In genomic region chr14:105149146-105149781, GRCh38 we compare ENCODE assay signal across 24 cellular contexts. TPM values are rescaled to one million over a fixed set of nuclear protein-coding genes. Genes with fewer than 3 reads are reported as not detected.
A peak's percentile ranks its signal among the peaks of the same experiment; 100 is the strongest.
DNase-seq lines count a peak whose midpoint lies in the region; ATAC-seq, FAIRE-seq and TF ChIP-seq lines count a peak whose summit lies in the region.
"Had no signal": no experiment of that assay in that cellular context is flagged by ENCODE, and none has a peak within 500 bp of the region (broad histone marks: within the 10 kb centered on the region; RNA-seq: fewer than 3 reads in every experiment).

No MANE protein-coding gene starts in this region.

- no peaks in the 10 kb centered on the region for H3K36me3 ChIP-seq in kidney (ENCODE audit: control insufficient read depth in 1 of 2, insufficient read depth in 2 of 2, low read length in 2 of 2)
- no peaks in the 10 kb centered on the region for H3K36me3 ChIP-seq in aorta (ENCODE audit: control insufficient read depth in 1 of 2, insufficient read depth in 2 of 2, low read length in 1 of 2)

- H3K27ac ChIP-seq in kidney (ENCODE audit: low read depth in 2 of 2, low read length in 2 of 2) (no peak overlapping the region), aorta (ENCODE audit: low read depth in 1 of 2, low read length in 2 of 2) (no peak overlapping the region), RWPE1 (no peak overlapping the region)
- H3K27ac ChIP-seq: BLaER1 treated with 17β-estradiol and CSF1 and Interleukin-3, amounts not matched to agents 10 nM and 100 nM had no signal

- no peaks in the 10 kb centered on the region for H3K27me3 Mint-ChIP-seq in chondrocyte (ENCODE audit: low read depth)
- H3K27me3 Mint-ChIP-seq: CD4-positive, alpha-beta memory T cell had no signal

- intact Hi-C loops in kidney (cut with DNase I) (no loop called here), aorta (cut with DNase I) (no loop called here)

- no peak for TF ChIP-seq CTCF in chondrocyte (IDR thresholded peaks at IDR 0.05)
- TF ChIP-seq CTCF in kidney (IDR thresholded peaks at IDR 0.05; ENCODE audit: borderline replicate concordance, extremely low read depth, insufficient read depth), result no peak
- TF ChIP-seq CTCF in RWPE1 (conservative IDR thresholded peaks at IDR 0.05; ENCODE audit: low read depth), result no peak

- 92 to 94% methylated on average over 18 of the region's 18 CpGs for WGBS in aorta, 2 donors

- no peaks in the 10 kb centered on the region for H3K4me1 ChIP-seq in kidney (ENCODE audit: control insufficient read depth in 1 of 2, insufficient read depth in 1 of 2, low read depth in 1 of 2, low read length in 2 of 2)
- no peaks in the 10 kb centered on the region for H3K4me1 ChIP-seq in aorta (ENCODE audit: control insufficient read depth in 1 of 2, insufficient read depth in 2 of 2, low read length in 2 of 2)
- H3K4me1 ChIP-seq: HAP-1 had no signal

- peaks cover 4% of the 10 kb centered on the region for H3K36me3 Mint-ChIP-seq in chondrocyte (ENCODE audit: low read depth)
- H3K36me3 Mint-ChIP-seq: CD4-positive, alpha-beta memory T cell; IgD-negative memory B cell had no signal

- POLR2A ChIA-PET in RWPE1 (lab: Yijun Ruan, JAX; ENCODE audit: low non-redundant PET), result no interaction called here

- CTCF ChIA-PET in RWPE1 (lab: Yijun Ruan, JAX), result no interaction called here

- H3K27me3 ChIP-seq in aorta (ENCODE audit: control insufficient read depth in 1 of 2, insufficient read depth in 2 of 2, low read length in 1 of 2), result no peaks in the 10 kb centered on the region

- no peaks in the 10 kb centered on the region for H3K9me3 ChIP-seq in kidney (ENCODE audit: control insufficient read depth in 1 of 2, low read length in 2 of 2)
- no peaks in the 10 kb centered on the region for H3K9me3 ChIP-seq in aorta (ENCODE audit: control insufficient read depth, low read length)
- H3K9me3 ChIP-seq: BLaER1 treated with 17β-estradiol and CSF1 and Interleukin-3, amounts not matched to agents 10 nM and 100 nM; HAP-1 had no signal

- H3K9me3 Mint-ChIP-seq in chondrocyte (ENCODE audit: low read depth), result no peaks in the 10 kb centered on the region
- H3K9me3 Mint-ChIP-seq: CD4-positive, alpha-beta memory T cell; IgD-negative memory B cell had no signal

- ATAC-seq in aorta (ENCODE audit: low FRiP score), result no peak
- ATAC-seq in HG02884 (IDR thresholded peaks at IDR 0.05; ENCODE audit: unreplicated experiment), result no peak
- ATAC-seq: GM12878, SK-N-SH treated with all-trans-retinoic acid at 6 μM for 48 hours had no signal

- no peak overlapping the region for H3K4me3 ChIP-seq in kidney (ENCODE audit: low read length in 2 of 2)
- H3K4me3 ChIP-seq in aorta (ENCODE audit: low read length in 2 of 2), result no peak overlapping the region
- H3K4me3 ChIP-seq: BLaER1 treated with 17β-estradiol and CSF1 and Interleukin-3, amounts not matched to agents 10 nM and 100 nM; GM12878; HAP-1 had no signal

- H3K4me3 Mint-ChIP-seq in chondrocyte (ENCODE audit: unreplicated experiment), result no peak overlapping the region
- H3K4me3 Mint-ChIP-seq: CD4-positive, alpha-beta memory T cell; IgD-negative memory B cell had no signal

- peak; percentile 0 for DNase-seq in stimulated activated CD4-positive, alpha-beta T cell treated with anti-CD3 and anti-CD28 coated beads, Interleukin-1b, Interleukin-23, amount 100 ng/mL, for 48 hours
- no peak for DNase-seq in stimulated activated CD4-positive, alpha-beta T cell treated with anti-CD3 and anti-CD28 coated beads, Interleukin-15, amount 100 ng/mL, for 24 hours
- DNase-seq in chondrocyte (ENCODE audit: low spot score), result peak; percentile 80
- DNase-seq in kidney, result peak; percentile 65
- DNase-seq in aorta, result peak; percentile 40 to 65
- DNase-seq in RWPE1 (ENCODE audit: low spot score), result no peak
- no peak for DNase-seq in SIG-M5 (lab: John Stamatoyannopoulos, UW)
- DNase-seq: ACHN, DND-41, Karpas-422, MV-4-11, NCI-H1694 treated with DMSO at 0.1 percent for 48 hours, NCI-H446 treated with DMSO at 0.1 percent for 48 hours, NCI-H526 treated with DMSO at 0.1 percent for 48 hours, OCI-M1, SHP77 treated with DMSO at 0.1 percent for 48 hours had no signal

- FAIRE-seq in kidney (lab: Jason Lieb, UNC), result no peak
- FAIRE-seq: GM12878, RCC 7860 had no signal

- H3K27ac Mint-ChIP-seq in chondrocyte (ENCODE audit: unreplicated experiment), result no peak overlapping the region
- H3K27ac Mint-ChIP-seq: CD4-positive, alpha-beta memory T cell; IgD-negative memory B cell had no signal

- no peaks in the 10 kb centered on the region for H3K4me1 Mint-ChIP-seq in chondrocyte (ENCODE audit: low read depth)
- H3K4me1 Mint-ChIP-seq: CD4-positive, alpha-beta memory T cell had no signal

- H3K9ac ChIP-seq in kidney (ENCODE audit: low read length in 2 of 2), result no peak overlapping the region
- H3K9ac ChIP-seq: BLaER1 treated with 17β-estradiol and CSF1 and Interleukin-3, amounts not matched to agents 10 nM and 100 nM had no signal

RNA-seq across cellular contexts. Expression of gene JAG2, which starts 19.3 kb away (rescaled TPM):
- 8.3 to 18.2 TPM (median 16.8 TPM) in 3 replicates for total RNA-seq in chondrocyte
- 26.1 TPM for total RNA-seq in kidney
- 6.3 TPM for polyA plus RNA-seq in kidney (ENCODE audit: insufficient read depth, low read depth, low replicate concordance)
- total RNA-seq in aorta, result 10 to 100 TPM; 15.0 to 32.1 TPM
- polyA plus RNA-seq in aorta, result 1 to 10 TPM in 1 of 2 donors, under 1 TPM in 1; 0.13 to 1.1 TPM
- polyA plus RNA-seq: CD4-positive, alpha-beta memory T cell; IgD-negative memory B cell had no signal

RNA-seq across cellular contexts. Expression of gene NUDT14, which starts 31.8 kb away (rescaled TPM):
- total RNA-seq in chondrocyte (13.7 to 37.4 TPM (median 35.0 TPM) in 3 replicates), kidney (48.6 TPM), aorta (10 to 100 TPM; 13.3 to 29.9 TPM)
- polyA plus RNA-seq in kidney (ENCODE audit: insufficient read depth, low read depth, low replicate concordance) (59.1 TPM), aorta (10 to 100 TPM in 1 of 2 donors, 1 to 10 TPM in 1; 6.1 to 10.0 TPM)

Comparison
In these comparisons a context has a peak if more than half of its experiments do, and no peak if none do; other contexts are left out.
1. DNase-seq: peak in stimulated activated CD4-positive, alpha-beta T cell treated with anti-CD3 and anti-CD28 coated beads, Interleukin-1b, Interleukin-23, amount 100 ng/mL, for 48 hours (single experiment), chondrocyte (single experiment), kidney (single experiment) and aorta (2 of 2); none in stimulated activated CD4-positive, alpha-beta T cell treated with anti-CD3 and anti-CD28 coated beads, Interleukin-15, amount 100 ng/mL, for 24 hours (single experiment), RWPE1 (single experiment) and SIG-M5 (single experiment).